1 cellular context compared by ENCODE assay signal in the genomic region with DNA sequence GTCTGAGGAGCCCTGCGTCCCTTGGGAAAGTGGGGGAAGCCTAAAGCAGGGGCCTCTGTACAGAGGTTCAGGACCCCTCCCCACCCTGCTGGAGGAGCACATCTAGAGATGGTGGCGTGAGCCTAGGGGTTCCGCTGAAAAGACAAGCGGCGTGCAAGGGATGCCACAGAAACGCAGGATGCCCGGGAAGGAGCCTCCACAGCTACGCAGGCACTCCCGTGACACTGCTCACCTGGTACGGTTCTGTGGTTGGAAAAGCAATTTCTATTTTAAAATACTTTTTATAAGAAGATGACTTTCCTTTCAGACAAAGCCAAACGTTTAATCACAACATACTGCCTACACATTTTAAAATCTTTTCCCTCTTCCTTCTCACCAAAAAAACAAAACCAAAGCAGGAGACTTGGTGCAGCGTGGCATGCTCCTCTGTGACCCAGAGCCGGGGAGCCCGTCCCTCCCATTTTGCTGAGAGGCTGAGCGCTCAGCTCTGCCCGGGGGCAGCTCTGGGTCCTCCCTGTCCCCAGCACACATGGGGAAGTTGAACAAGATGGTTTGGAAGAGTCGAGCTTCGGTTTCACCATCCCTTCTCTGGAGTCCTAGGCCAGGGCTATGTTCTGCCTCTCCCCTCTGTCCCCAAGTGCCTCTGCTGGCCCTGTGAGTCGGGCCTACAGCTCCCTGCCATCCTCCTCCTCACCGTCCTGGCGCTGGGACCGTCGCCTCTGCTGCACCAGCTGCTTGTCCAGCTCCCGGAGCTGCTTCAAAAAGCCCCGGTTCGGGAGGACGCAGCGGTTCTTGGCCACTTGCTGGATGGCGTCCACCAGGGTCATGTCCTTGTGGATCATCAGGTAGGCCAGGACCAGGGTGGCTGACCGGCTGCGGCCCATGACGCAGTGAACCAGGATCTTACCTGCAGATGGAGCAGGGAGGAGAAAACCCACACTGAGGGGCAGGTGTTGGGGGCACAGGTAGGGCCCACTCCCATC.
TF ChIP-seq lines count a peak whose summit lies in the region.

No MANE protein-coding gene starts in this region.

TF ChIP-seq in HepG2, 621 proteins besides CTCF, POLR2A, EP300 and RAD21:
- TF ChIP-seq PAF1 (CRISPR knock-in tag; IDR thresholded peaks at IDR 0.05): no peak
- TF ChIP-seq, protein P1, sequence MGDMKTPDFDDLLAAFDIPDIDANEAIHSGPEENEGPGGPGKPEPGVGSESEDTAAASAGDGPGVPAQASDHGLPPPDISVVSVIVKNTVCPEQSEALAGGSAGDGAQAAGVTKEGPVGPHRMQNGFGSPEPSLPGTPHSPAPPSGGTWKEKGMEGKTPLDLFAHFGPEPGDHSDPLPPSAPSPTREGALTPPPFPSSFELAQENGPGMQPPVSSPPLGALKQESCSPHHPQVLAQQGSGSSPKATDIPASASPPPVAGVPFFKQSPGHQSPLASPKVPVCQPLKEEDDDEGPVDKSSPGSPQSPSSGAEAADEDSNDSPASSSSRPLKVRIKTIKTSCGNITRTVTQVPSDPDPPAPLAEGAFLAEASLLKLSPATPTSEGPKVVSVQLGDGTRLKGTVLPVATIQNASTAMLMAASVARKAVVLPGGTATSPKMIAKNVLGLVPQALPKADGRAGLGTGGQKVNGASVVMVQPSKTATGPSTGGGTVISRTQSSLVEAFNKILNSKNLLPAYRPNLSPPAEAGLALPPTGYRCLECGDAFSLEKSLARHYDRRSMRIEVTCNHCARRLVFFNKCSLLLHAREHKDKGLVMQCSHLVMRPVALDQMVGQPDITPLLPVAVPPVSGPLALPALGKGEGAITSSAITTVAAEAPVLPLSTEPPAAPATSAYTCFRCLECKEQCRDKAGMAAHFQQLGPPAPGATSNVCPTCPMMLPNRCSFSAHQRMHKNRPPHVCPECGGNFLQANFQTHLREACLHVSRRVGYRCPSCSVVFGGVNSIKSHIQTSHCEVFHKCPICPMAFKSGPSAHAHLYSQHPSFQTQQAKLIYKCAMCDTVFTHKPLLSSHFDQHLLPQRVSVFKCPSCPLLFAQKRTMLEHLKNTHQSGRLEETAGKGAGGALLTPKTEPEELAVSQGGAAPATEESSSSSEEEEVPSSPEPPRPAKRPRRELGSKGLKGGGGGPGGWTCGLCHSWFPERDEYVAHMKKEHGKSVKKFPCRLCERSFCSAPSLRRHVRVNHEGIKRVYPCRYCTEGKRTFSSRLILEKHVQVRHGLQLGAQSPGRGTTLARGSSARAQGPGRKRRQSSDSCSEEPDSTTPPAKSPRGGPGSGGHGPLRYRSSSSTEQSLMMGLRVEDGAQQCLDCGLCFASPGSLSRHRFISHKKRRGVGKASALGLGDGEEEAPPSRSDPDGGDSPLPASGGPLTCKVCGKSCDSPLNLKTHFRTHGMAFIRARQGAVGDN (CRISPR knock-in tag; IDR thresholded peaks at IDR 0.05): 0 out of 2 replicates have a peak, but pooled peaks have one; percentile 10
